15 cellular contexts compared by ENCODE assay signal in the genomic region with DNA sequence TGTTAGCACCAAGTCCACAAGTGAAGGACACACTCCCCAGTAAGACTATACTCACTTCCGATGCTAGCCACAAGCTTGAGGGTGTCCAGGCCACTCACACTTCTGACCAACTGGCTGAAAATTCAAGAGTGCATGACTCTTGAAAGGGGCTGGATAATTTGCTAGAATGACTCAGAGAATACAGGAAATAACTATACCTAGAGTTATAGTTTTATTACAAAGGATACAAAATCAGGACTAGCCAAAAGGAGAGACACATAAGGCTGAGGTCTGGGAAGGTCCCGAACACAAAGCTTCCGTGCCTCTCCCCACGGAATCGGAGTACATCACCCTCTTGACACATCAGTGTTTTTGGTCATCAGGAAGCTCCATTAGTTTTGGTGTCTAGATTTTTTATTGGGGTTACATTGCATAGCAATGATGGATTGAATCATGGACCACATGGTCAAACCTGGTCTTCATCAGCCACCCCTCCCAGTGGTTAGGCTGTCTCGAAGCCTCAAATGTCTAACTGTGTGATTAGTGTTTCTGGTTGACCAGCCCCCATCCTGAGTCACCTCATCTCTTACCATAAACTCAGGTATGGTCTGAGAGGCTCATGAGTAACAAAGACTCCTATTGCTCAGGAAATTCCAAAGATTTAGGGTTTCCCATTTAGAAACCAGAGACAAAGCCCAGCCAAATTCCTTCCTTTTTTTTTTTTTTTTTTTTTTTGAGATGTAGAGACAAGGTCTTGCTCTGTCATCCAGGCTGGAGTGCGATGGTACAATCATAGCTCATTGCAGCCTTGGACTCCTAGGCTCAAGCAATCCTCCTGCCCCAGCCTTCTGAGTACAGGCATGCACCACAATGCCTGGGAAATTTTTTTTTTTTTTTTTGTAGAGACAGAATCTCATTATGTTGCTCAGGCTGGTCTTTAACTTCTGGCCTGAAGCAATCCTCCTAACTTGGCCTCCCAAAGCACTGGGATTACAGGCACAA.
DNase-seq lines count a peak whose midpoint lies in the region; ATAC-seq, FAIRE-seq and TF ChIP-seq lines count a peak whose summit lies in the region.
"Had no signal": no experiment of that assay in that cellular context is flagged by ENCODE, and none has a peak within 500 bp of the region (broad histone marks: within the 10 kb centered on the region; RNA-seq: fewer than 3 reads in every experiment).

No MANE protein-coding gene starts in this region.

- peak overlapping the region; percentile 65 for H3K9ac ChIP-seq in astrocyte (ENCODE audit: low read length)

- H3K4me1 Mint-ChIP-seq in astrocyte (ENCODE audit: low read depth, unreplicated experiment) = no peaks in the 10 kb centered on the region
- H3K4me1 Mint-ChIP-seq: activated naive CD4-positive, alpha-beta T cell treated with anti-CD3 and anti-CD28 coated beads, Interleukin-2, amount 10 ng/mL, durations not matched to agents 7 days and 5 days had no signal

- no peak overlapping the region for H3K27ac Mint-ChIP-seq in astrocyte (ENCODE audit: unreplicated experiment)
- H3K27ac Mint-ChIP-seq: activated naive CD4-positive, alpha-beta T cell treated with anti-CD3 and anti-CD28 coated beads, Interleukin-2, amount 10 ng/mL, durations not matched to agents 7 days and 5 days; T-helper 1 cell treated with Interleukin-12 subunit alpha and Interleukin-12 subunit beta and Interleukin-4 antibody, amounts not matched to agents 30 μg/mL and 1 μg/mL, for 36 hours had no signal

- peak overlapping the region; percentile 86 for H3K27ac ChIP-seq in astrocyte (ENCODE audit: low read depth, low read length)
- H3K27ac ChIP-seq in tibial artery = no peak overlapping the region
- H3K27ac ChIP-seq: suprapubic skin had no signal

- peak; percentile 97 for FAIRE-seq in astrocyte (lab: Jason Lieb, UNC)

- peak; percentile 88 for DNase-seq in AG08395 (ENCODE audit: low spot score)
- peak; percentile 1 for DNase-seq in HS-27A (ENCODE audit: low read depth)
- peak; percentile 99 for DNase-seq in astrocyte (ENCODE audit: low read depth)
- peak; percentile 89 for DNase-seq in iris pigment epithelial cell (ENCODE audit: low read depth)
- DNase-seq in tibial artery = no peak
- DNase-seq in GF-D8 (lab: John Stamatoyannopoulos, UW) = no peak
- DNase-seq in NCI-H510A (lab: John Stamatoyannopoulos, UW) = no peak
- DNase-seq: activated naive CD4-positive, alpha-beta T cell treated with anti-CD3 and anti-CD28 coated beads, Interleukin-2, amount 10 ng/mL, durations not matched to agents 7 days and 5 days; BE2C; hippocampal formation; KBM-7; NCI-H1930 had no signal

- H2AFZ ChIP-seq in astrocyte (ENCODE audit: low read depth, low read length) = no peak overlapping the region

- H3K9me3 ChIP-seq in astrocyte (ENCODE audit: insufficient read depth, low read depth, low read length) (no peaks in the 10 kb centered on the region), tibial artery (no peaks in the 10 kb centered on the region)
- H3K9me3 ChIP-seq: BE2C, suprapubic skin had no signal

- intact Hi-C loops in tibial artery (cut with DNase I; ENCODE audit: low total_unique reads) = no loop called here

- peaks cover 3% of the 10 kb centered on the region for H3K9me3 Mint-ChIP-seq in astrocyte (ENCODE audit: unreplicated experiment)

- H3K27me3 ChIP-seq in astrocyte (ENCODE audit: insufficient read depth, low read length) (no peaks in the 10 kb centered on the region), tibial artery (no peaks in the 10 kb centered on the region)
- H3K27me3 ChIP-seq: BE2C, suprapubic skin had no signal

- H3K79me2 ChIP-seq in astrocyte (ENCODE audit: insufficient read depth, low read length) = no peaks in the 10 kb centered on the region

- no peak for ATAC-seq in HG03354 (IDR thresholded peaks at IDR 0.05; ENCODE audit: poor library complexity, severe bottlenecking, unreplicated experiment)

- H3K36me3 Mint-ChIP-seq in astrocyte (ENCODE audit: low read depth, unreplicated experiment) = no peaks in the 10 kb centered on the region
- H3K36me3 Mint-ChIP-seq: activated naive CD4-positive, alpha-beta T cell treated with anti-CD3 and anti-CD28 coated beads, Interleukin-2, amount 10 ng/mL, durations not matched to agents 7 days and 5 days had no signal

- TF ChIP-seq CTCF in astrocyte (IDR thresholded peaks at IDR 0.05; ENCODE audit: insufficient read depth, low read depth, low read length) (no peak), tibial artery (IDR thresholded peaks at IDR 0.05) (no peak)

- no peak overlapping the region for H3K4me3 Mint-ChIP-seq in astrocyte (ENCODE audit: unreplicated experiment)
- H3K4me3 Mint-ChIP-seq: activated naive CD4-positive, alpha-beta T cell treated with anti-CD3 and anti-CD28 coated beads, Interleukin-2, amount 10 ng/mL, durations not matched to agents 7 days and 5 days; T-helper 1 cell treated with Interleukin-12 subunit alpha and Interleukin-12 subunit beta and Interleukin-4 antibody, amounts not matched to agents 30 μg/mL and 1 μg/mL, for 36 hours had no signal

- no peak overlapping the region for H3K4me3 ChIP-seq in astrocyte (ENCODE audit: insufficient read depth, low read depth, low read length)
- no peak overlapping the region for H3K4me3 ChIP-seq in tibial artery
- H3K4me3 ChIP-seq: suprapubic skin had no signal

- peaks cover 14% of the 10 kb centered on the region for H3K4me1 ChIP-seq in astrocyte (ENCODE audit: insufficient read depth, low read length)
- H3K4me1 ChIP-seq in tibial artery = no peaks in the 10 kb centered on the region
- H3K4me1 ChIP-seq: BE2C, suprapubic skin had no signal

- H3K4me2 ChIP-seq in astrocyte (ENCODE audit: low read length) = peak overlapping the region; percentile 64

- no peaks in the 10 kb centered on the region for H4K20me1 ChIP-seq in astrocyte (ENCODE audit: insufficient read depth, low read length)

- H3K36me3 ChIP-seq in astrocyte (ENCODE audit: insufficient read depth, low read length) (no peaks in the 10 kb centered on the region), tibial artery (no peaks in the 10 kb centered on the region)
- H3K36me3 ChIP-seq: BE2C, suprapubic skin had no signal

- peaks cover 13% of the 10 kb centered on the region for H3K27me3 Mint-ChIP-seq in astrocyte (ENCODE audit: low read depth, unreplicated experiment)
- H3K27me3 Mint-ChIP-seq: activated naive CD4-positive, alpha-beta T cell treated with anti-CD3 and anti-CD28 coated beads, Interleukin-2, amount 10 ng/mL, durations not matched to agents 7 days and 5 days had no signal

Comparison
In these comparisons a context has a peak if more than half of its experiments do, and no peak if none do; other contexts are left out.
1. DNase-seq: peak in AG08395 (single experiment), HS-27A (single experiment), astrocyte (single experiment) and iris pigment epithelial cell (single experiment); none in tibial artery (0 of 2), GF-D8 (single experiment) and NCI-H510A (single experiment).